In the genomic region with DNA sequence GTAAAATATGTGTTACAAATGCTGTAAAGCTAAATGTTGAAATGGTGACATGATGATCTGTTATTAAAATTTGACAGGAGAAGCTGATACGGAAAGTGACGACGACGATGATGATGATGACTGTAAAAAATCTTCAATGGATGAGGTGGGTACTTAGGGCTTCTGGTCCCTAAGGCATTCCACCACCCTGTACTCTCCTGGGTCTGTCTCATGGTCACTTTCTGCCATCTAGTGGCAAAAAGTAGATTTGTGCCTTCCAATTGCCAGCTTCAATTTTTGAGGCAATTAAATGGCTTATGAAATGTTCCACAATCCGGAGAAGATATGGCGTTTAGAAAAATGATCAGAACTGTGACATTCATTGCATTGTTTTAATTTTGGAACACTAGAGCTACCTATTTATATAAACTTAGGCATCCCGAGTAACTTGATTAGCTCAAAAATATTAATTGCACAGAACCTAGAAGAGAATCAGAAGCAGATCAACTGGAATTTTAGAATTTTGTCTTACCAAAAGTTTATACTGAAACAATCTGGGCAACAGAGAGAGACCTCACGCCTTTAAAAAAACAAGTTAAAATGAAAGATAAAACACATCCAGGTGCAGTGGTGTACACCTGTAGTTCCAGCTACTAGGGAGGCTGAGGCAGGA, we compare ENCODE assay signal across 8 cellular contexts.
A peak's percentile ranks its signal among the peaks of the same experiment; 100 is the strongest.
DNase-seq lines count a peak whose midpoint lies in the region; ATAC-seq, FAIRE-seq and TF ChIP-seq lines count a peak whose summit lies in the region.

No MANE protein-coding gene starts in this region.

- BruUV-seq in K562 (replicated peaks; lab: Mats Ljungman, UMichigan): no TSS peak

- H3K9me3 ChIP-seq in K562 (replicated peaks; ENCODE audit: control insufficient read depth, insufficient read depth, low read depth, low read length): no peaks in the 10 kb centered on the region

- H3K27me3 ChIP-seq in K562 (ENCODE audit: control insufficient read depth in 2 of 2, insufficient read depth in 2 of 2, low read length in 2 of 2): no peaks in the 10 kb centered on the region

- no peak for TF ChIP-seq POLR2A in K562 (conservative IDR thresholded peaks at IDR 0.05)

- FAIRE-seq in K562 (lab: Jason Lieb, UNC): peak; percentile 63

- no peaks in the 10 kb centered on the region for H3K79me2 ChIP-seq in K562 (ENCODE audit: control insufficient read depth, insufficient read depth, low read length)

- H2AFZ ChIP-seq in K562 (ENCODE audit: low read depth, low read length): no peak overlapping the region

- H3K9me1 ChIP-seq in K562 (ENCODE audit: control insufficient read depth, insufficient read depth, low read length): no peaks in the 10 kb centered on the region

- peak; percentile 72 to 78 for TF ChIP-seq RAD21 in K562 (CRISPR knock-in tag; conservative IDR thresholded peaks at IDR 0.05 in 1 of 2, IDR thresholded peaks at IDR 0.05 in 1 of 2)

- POLR2A ChIA-PET in K562 (lab: Yijun Ruan, JAX): interaction anchor here (0.6 kb wide), 2 partner anchors 388 to 778 kb away, joined by 3 read pairs; no protein-coding TSS in a partner anchor

- no peaks in the 10 kb centered on the region for H4K20me1 ChIP-seq in K562 (replicated peaks; ENCODE audit: control insufficient read depth, insufficient read depth, low read length)

- TF ChIP-seq CTCF in K562 (IDR thresholded peaks at IDR 0.05 in 2 of 3, conservative IDR thresholded peaks at IDR 0.05 in 1 of 3; ENCODE audit: insufficient read depth in 2 of 3, low read depth in 1 of 3, low read length in 3 of 3): peak; percentile 65 to 74 (median 67)

- CTCF ChIA-PET in K562 (lab: Yijun Ruan, JAX; ENCODE audit: low intra/inter-chr PET ratio): interaction anchor here (0.5 to 1.3 kb wide), 4 partner anchors 679 to 1201 kb away, joined by 4 to 8 read pairs (median 4); no protein-coding TSS in a partner anchor

- TF ChIP-seq EP300 in K562 (IDR thresholded peaks at IDR 0.05; ENCODE audit: low read length): no peak

- no peak overlapping the region for H3K4me3 ChIP-seq in K562

- no peak overlapping the region for H3K27ac ChIP-seq in K562 (ENCODE audit: extremely low read depth, low read depth, low read length)

- WGBS in K562 (ENCODE audit: insufficient coverage, low coverage, missing lambda C conversion rate): 3% methylated on average over 8 of the region's 8 CpGs

- DNase-seq in EL (peak; percentile 74), HuH-7.5 (ENCODE audit: low spot score) (peak; percentile 29), NOMO-1 treated with DMSO at 0.1 percent for 48 hours (lab: John Stamatoyannopoulos, UW; ENCODE audit: unreplicated experiment) (peak; percentile 63), K562 (ENCODE audit: extremely low read depth in 1 of 4, low spot score in 3 of 4) (peak; percentile 33 to 60 (median 40)), iPS-NIHi7 (ENCODE audit: extremely low spot score) (peak; percentile 64)
- peak; percentile 7 to 19 for DNase-seq in stimulated activated CD4-positive, alpha-beta T cell treated with anti-CD3 and anti-CD28 coated beads, Interleukin-2, amount 100 ng/mL, for 48 hours

- H3K4me1 ChIP-seq in K562 (replicated peaks in 1 of 2; ENCODE audit: control insufficient read depth in 2 of 2, insufficient read depth in 2 of 2, low read length in 2 of 2): no peaks in the 10 kb centered on the region

- ATAC-seq in GM21367 (IDR thresholded peaks at IDR 0.05; ENCODE audit: unreplicated experiment): peak; percentile 66
- peak; percentile 87 for ATAC-seq in K562
- no peak for ATAC-seq in GM21528 (IDR thresholded peaks at IDR 0.05; ENCODE audit: low FRiP score, unreplicated experiment)

- no peak overlapping the region for H3K9ac ChIP-seq in K562 (ENCODE audit: insufficient read depth in 1 of 2, low read depth in 2 of 2, low read length in 2 of 2)

- intact Hi-C loops in K562 (cut with micrococcal nuclease): loop anchor here (2.0 to 5.0 kb wide), 4 partner anchors 680 to 1955 kb away; a partner anchor contains a TSS

- in situ Hi-C loops in K562 (cut with MboI): loop anchor here (25.0 kb wide), 2 partner anchors 685 to 785 kb away; a partner anchor contains a TSS

- H3K36me3 ChIP-seq in K562 (ENCODE audit: control insufficient read depth, insufficient read depth, low read length): no peaks in the 10 kb centered on the region

- H3K4me2 ChIP-seq in K562 (ENCODE audit: insufficient read depth, low read length): no peak overlapping the region

TF ChIP-seq in K562, 482 proteins besides CTCF, POLR2A, EP300 and RAD21:
- TF ChIP-seq, protein P1, sequence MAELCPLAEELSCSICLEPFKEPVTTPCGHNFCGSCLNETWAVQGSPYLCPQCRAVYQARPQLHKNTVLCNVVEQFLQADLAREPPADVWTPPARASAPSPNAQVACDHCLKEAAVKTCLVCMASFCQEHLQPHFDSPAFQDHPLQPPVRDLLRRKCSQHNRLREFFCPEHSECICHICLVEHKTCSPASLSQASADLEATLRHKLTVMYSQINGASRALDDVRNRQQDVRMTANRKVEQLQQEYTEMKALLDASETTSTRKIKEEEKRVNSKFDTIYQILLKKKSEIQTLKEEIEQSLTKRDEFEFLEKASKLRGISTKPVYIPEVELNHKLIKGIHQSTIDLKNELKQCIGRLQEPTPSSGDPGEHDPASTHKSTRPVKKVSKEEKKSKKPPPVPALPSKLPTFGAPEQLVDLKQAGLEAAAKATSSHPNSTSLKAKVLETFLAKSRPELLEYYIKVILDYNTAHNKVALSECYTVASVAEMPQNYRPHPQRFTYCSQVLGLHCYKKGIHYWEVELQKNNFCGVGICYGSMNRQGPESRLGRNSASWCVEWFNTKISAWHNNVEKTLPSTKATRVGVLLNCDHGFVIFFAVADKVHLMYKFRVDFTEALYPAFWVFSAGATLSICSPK (IDR thresholded peaks at IDR 0.05; ENCODE audit: borderline replicate concordance): no peak
- peak; percentile 69; the same call in 1 of the 2 replicates for TF ChIP-seq STAG1 (CRISPR knock-in tag; IDR thresholded peaks at IDR 0.05; ENCODE audit: borderline replicate concordance)
- TF ChIP-seq SMC3 (conservative IDR thresholded peaks at IDR 0.05; ENCODE audit: insufficient read depth, low read depth, low read length): peak; percentile 48; the same call in 1 of the 2 replicates

Comparison
In these comparisons a context has a peak if more than half of its experiments do, and no peak if none do; other contexts are left out.
1. DNase-seq: peak in every context shown above with its lines; median percentile 74 in EL; 64 in iPS-NIHi7; 63 in NOMO-1 treated with DMSO at 0.1 percent for 48 hours; 40 in K562; 29 in HuH-7.5; 13 in stimulated activated CD4-positive, alpha-beta T cell treated with anti-CD3 and anti-CD28 coated beads, Interleukin-2, amount 100 ng/mL, for 48 hours.